ENCODE assay signal across 12 cellular contexts in the genomic region with DNA sequence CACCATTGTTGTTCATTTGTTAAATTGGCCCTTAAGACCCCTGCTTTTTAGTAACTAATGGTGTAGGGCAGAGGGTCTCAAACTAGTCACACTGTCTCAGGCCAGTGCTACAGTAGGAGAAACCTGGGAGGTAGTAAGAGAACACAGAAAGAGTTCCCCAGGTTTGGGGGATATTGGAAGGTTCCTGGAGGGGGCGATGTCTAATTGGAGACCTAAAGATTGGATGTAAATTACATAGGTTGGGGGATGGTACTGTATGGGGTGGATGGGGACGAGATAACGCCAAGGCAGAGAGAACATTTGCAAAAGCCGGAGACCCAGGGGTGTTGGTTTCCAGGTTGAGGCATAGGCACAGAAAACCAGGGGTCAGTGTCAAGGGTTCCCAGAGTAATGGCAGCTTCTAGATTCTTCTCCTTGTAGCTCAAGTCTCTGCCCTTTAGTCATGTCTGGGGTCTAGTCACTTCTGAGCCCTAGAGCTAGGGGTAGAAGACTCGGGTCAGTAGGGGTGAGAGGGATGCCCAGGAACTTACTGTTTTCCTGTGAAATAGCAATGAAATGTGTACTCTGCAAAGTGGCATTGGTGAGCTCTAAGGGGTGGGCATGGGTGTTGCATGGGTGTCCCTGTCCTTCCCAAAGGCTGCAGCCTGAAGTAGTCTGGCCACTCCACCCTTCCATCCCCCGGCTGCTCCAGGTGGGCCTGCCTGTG. TPM values are rescaled to one million over a fixed set of nuclear protein-coding genes. Genes with fewer than 3 reads are reported as not detected.
DNase-seq lines count a peak whose midpoint lies in the region; ATAC-seq, FAIRE-seq and TF ChIP-seq lines count a peak whose summit lies in the region.
"Had no signal": no experiment of that assay in that cellular context is flagged by ENCODE, and none has a peak within 500 bp of the region (broad histone marks: within the 10 kb centered on the region; RNA-seq: fewer than 3 reads in every experiment).

No MANE protein-coding gene starts in this region.

- DNase-seq in right atrium auricular region (ENCODE audit: low spot score), result no peak
- no peak for DNase-seq in left cardiac atrium
- no peak for DNase-seq in brain microvascular endothelial cell
- no peak for DNase-seq in mesenchymal stem cell
- no peak for DNase-seq in vagina (ENCODE audit: extremely low spot score in 2 of 2)
- no peak for DNase-seq in DMS79 (lab: John Stamatoyannopoulos, UW)
- no peak for DNase-seq in frontal cortex (ENCODE audit: low spot score in 2 of 2)
- DNase-seq: activated B cell treated with CpG ODN at 0.5 μM for 24 hours; activated naive CD8-positive, alpha-beta T cell treated with anti-CD3 and anti-CD28 coated beads for 36 hours; AML-193 had no signal

- H3K79me1 ChIP-seq in mesenchymal stem cell (replicated peaks; ENCODE audit: low read length, poor library complexity, severe bottlenecking), result peaks cover 26% of the 10 kb centered on the region

- no peak overlapping the region for H4K91ac ChIP-seq in mesenchymal stem cell (ENCODE audit: low read length)

- TF ChIP-seq CTCF in right atrium auricular region (IDR thresholded peaks at IDR 0.05) (no peak), brain microvascular endothelial cell (IDR thresholded peaks at IDR 0.05; ENCODE audit: low read depth, low read length, missing control alignments) (peak; percentile 4), vagina (IDR thresholded peaks at IDR 0.05) (no peak)

- H2AFZ ChIP-seq in mesenchymal stem cell (ENCODE audit: low read depth, low read length), result no peak overlapping the region

- no peak for FAIRE-seq in frontal cortex (lab: Jason Lieb, UNC)
- FAIRE-seq: endometrium had no signal

- H3K36me3 ChIP-seq in right atrium auricular region (peaks cover 31% of the 10 kb centered on the region), brain microvascular endothelial cell (replicated peaks) (peaks cover 5% of the 10 kb centered on the region), mesenchymal stem cell (ENCODE audit: control insufficient read depth in 1 of 2, insufficient read depth in 2 of 2, low read depth in 1 of 2, low read length in 2 of 2) (peaks cover 0 to 50% of the 10 kb centered on the region in 2 experiments), vagina (peaks cover 0 to 3% of the 10 kb centered on the region in 2 donors)

- peak overlapping the region; percentile 65 to 86 for H3K27ac ChIP-seq in right atrium auricular region
- H3K27ac ChIP-seq in brain microvascular endothelial cell, result no peak overlapping the region
- H3K27ac ChIP-seq in mesenchymal stem cell (ENCODE audit: low read length, poor library complexity, severe bottlenecking), result peak overlapping the region; percentile 72
- peak overlapping the region; percentile 47 for H3K27ac ChIP-seq in vagina

- peak overlapping the region; percentile 49 for H2AK5ac ChIP-seq in mesenchymal stem cell (ENCODE audit: low read length, severe bottlenecking)

- no peak overlapping the region for H3K4me3 ChIP-seq in right atrium auricular region
- H3K4me3 ChIP-seq in brain microvascular endothelial cell (ENCODE audit: low read depth, low read length), result no peak overlapping the region
- no peak overlapping the region for H3K4me3 ChIP-seq in mesenchymal stem cell (ENCODE audit: insufficient read depth in 1 of 2, low read depth in 1 of 2, low read length in 2 of 2)
- no peak overlapping the region for H3K4me3 ChIP-seq in vagina

- WGBS in mesenchymal stem cell, result 93% methylated on average over 6 of the region's 6 CpGs

- intact Hi-C loops in left cardiac atrium (cut with DNase I), result no loop called here
- intact Hi-C loops in vagina (cut with DNase I), result no loop called here

- H4K8ac ChIP-seq in mesenchymal stem cell (ENCODE audit: low read length), result no peak overlapping the region

- no peak overlapping the region for H3K4ac ChIP-seq in mesenchymal stem cell (ENCODE audit: low read depth in 1 of 2, low read length in 2 of 2)

- no peak overlapping the region for H3K18ac ChIP-seq in mesenchymal stem cell (ENCODE audit: low read depth in 1 of 2, low read length in 2 of 2)

- H2BK12ac ChIP-seq in mesenchymal stem cell (ENCODE audit: low read length in 2 of 2), result peak overlapping the region in 1 of 2 experiments; percentile 23

- H3K23ac ChIP-seq in mesenchymal stem cell (ENCODE audit: low read length in 2 of 2), result no peak overlapping the region

- no peak overlapping the region for H2BK5ac ChIP-seq in mesenchymal stem cell (ENCODE audit: low read depth, low read length, poor library complexity, severe bottlenecking)

- in situ Hi-C loops in brain microvascular endothelial cell (cut with HindIII; ENCODE audit: low pct_ligation_motif_present, low sequenced_read_pairs), result no loop called here

- H3K4me2 ChIP-seq in mesenchymal stem cell (ENCODE audit: low read length, poor library complexity, severe bottlenecking), result peak overlapping the region; percentile 18

- H3K4me1 ChIP-seq in right atrium auricular region (peaks cover 0 to 83% of the 10 kb centered on the region in 2 donors), mesenchymal stem cell (ENCODE audit: control insufficient read depth, insufficient read depth, low read depth, low read length) (peaks cover 62% of the 10 kb centered on the region), vagina (peaks cover 58% of the 10 kb centered on the region)

- H3K27me3 ChIP-seq in right atrium auricular region (no peaks in the 10 kb centered on the region), brain microvascular endothelial cell (replicated peaks) (no peaks in the 10 kb centered on the region), mesenchymal stem cell (ENCODE audit: control insufficient read depth in 1 of 2, insufficient read depth in 1 of 2, low read length in 2 of 2) (peaks cover 0 to 16% of the 10 kb centered on the region in 2 experiments), vagina (no peaks in the 10 kb centered on the region)

- no peak overlapping the region for H2BK120ac ChIP-seq in mesenchymal stem cell (ENCODE audit: low read depth, low read length)

- H3K9ac ChIP-seq in mesenchymal stem cell (ENCODE audit: low read length), result no peak overlapping the region

- no peak overlapping the region for H3K14ac ChIP-seq in mesenchymal stem cell (ENCODE audit: low read length in 2 of 2)

- no peak for TF ChIP-seq POLR2A in vagina (IDR thresholded peaks at IDR 0.05)

- peak overlapping the region; percentile 17 for H2BK15ac ChIP-seq in mesenchymal stem cell (ENCODE audit: low read depth, poor library complexity, severe bottlenecking)

- no peak for ATAC-seq in left cardiac atrium
- ATAC-seq in activated CD4-positive, CD25-positive, alpha-beta regulatory T cell treated with anti-CD3 and anti-CD28 coated beads, Interleukin-2, amount 50 U/mL, for 24 hours, result no peak

- H3K9me3 ChIP-seq in right atrium auricular region, result no peaks in the 10 kb centered on the region
- H3K9me3 ChIP-seq in mesenchymal stem cell (ENCODE audit: control insufficient read depth, low read length), result no peaks in the 10 kb centered on the region
- no peaks in the 10 kb centered on the region for H3K9me3 ChIP-seq in vagina

RNA-seq across cellular contexts. Expression of gene PLEKHG3, which starts 21.8 kb away (rescaled TPM):
- total RNA-seq in right atrium auricular region, result 10 to 100 TPM; 26.1 to 28.1 TPM
- 10 to 100 TPM; 29.4 to 37.7 TPM for total RNA-seq in left cardiac atrium
- 14.9 TPM for polyA plus RNA-seq in mesenchymal stem cell (2013, experiment 1 of 2)
- polyA plus RNA-seq in mesenchymal stem cell (2013, experiment 2 of 2), result 14.3 TPM
- total RNA-seq in vagina, result 50.1 TPM
- total RNA-seq in frontal cortex, result 7.3 TPM
